In genomic region chr1:233707906-233708292, GRCh38 we compare ENCODE assay signal across 13 cellular contexts.
DNase-seq lines count a peak whose midpoint lies in the region; ATAC-seq, FAIRE-seq and TF ChIP-seq lines count a peak whose summit lies in the region.
"Had no signal": no experiment of that assay in that cellular context is flagged by ENCODE, and none has a peak within 500 bp of the region (broad histone marks: within the 10 kb centered on the region; RNA-seq: fewer than 3 reads in every experiment).

No MANE protein-coding gene starts in this region.

- in situ Hi-C loops in IMR-90 (cut with MboI; ENCODE audit: low sequenced_read_pairs), result no loop called here

- H3K36me3 ChIP-seq in IMR-90 (ENCODE audit: control insufficient read depth, insufficient read depth, low read length), result no peaks in the 10 kb centered on the region
- H3K36me3 ChIP-seq in astrocyte (ENCODE audit: insufficient read depth, low read length), result no peaks in the 10 kb centered on the region
- H3K36me3 ChIP-seq in stomach, result no peaks in the 10 kb centered on the region
- H3K36me3 ChIP-seq: lower lobe of right lung had no signal

- H3K56ac ChIP-seq in IMR-90 (ENCODE audit: extremely low read depth, insufficient read depth, low read length), result no peak overlapping the region

- no peak overlapping the region for H2BK5ac ChIP-seq in IMR-90 (ENCODE audit: low read depth, low read length, poor library complexity, severe bottlenecking)

- TF ChIP-seq POLR2A in IMR-90 (IDR thresholded peaks at IDR 0.05; ENCODE audit: low read depth, low read length) (no peak), stomach (IDR thresholded peaks at IDR 0.05) (no peak)

- no peak overlapping the region for H3K4ac ChIP-seq in IMR-90 (ENCODE audit: low read depth, low read length)

- H2BK15ac ChIP-seq in IMR-90 (ENCODE audit: low read depth, low read length), result no peak overlapping the region

- H3K27me3 Mint-ChIP-seq in astrocyte (ENCODE audit: low read depth, unreplicated experiment), result no peaks in the 10 kb centered on the region

- H3K27ac Mint-ChIP-seq in astrocyte (ENCODE audit: unreplicated experiment), result peak overlapping the region; percentile 49

- no peak overlapping the region for H4K5ac ChIP-seq in IMR-90 (ENCODE audit: low read depth, low read length)

- H3K79me1 ChIP-seq in IMR-90 (ENCODE audit: low read depth in 1 of 2, low read length in 2 of 2), result no peaks in the 10 kb centered on the region

- H3K4me2 ChIP-seq in IMR-90 (ENCODE audit: low read depth, low read length) (no peak overlapping the region), astrocyte (ENCODE audit: low read length) (no peak overlapping the region)

- H3K79me2 ChIP-seq in astrocyte (ENCODE audit: insufficient read depth, low read length), result no peaks in the 10 kb centered on the region

- TF ChIP-seq RAD21 in IMR-90 (IDR thresholded peaks at IDR 0.05; ENCODE audit: low read length), result no peak

- DNase-seq in IMR-90, result no peak
- no peak for DNase-seq in astrocyte (ENCODE audit: low read depth)
- peak; percentile 60 for DNase-seq in islet precursor cell
- DNase-seq in stomach, result no peak
- no peak for DNase-seq in globus pallidus (ENCODE audit: low spot score)
- DNase-seq in NCI-H2029 treated with DMSO at 0.1 percent for 48 hours (lab: John Stamatoyannopoulos, UW), result no peak
- no peak for DNase-seq in iPS-NIHi11 (ENCODE audit: low spot score)
- DNase-seq: activated CD8-positive, alpha-beta memory T cell treated with anti-CD3 and anti-CD28 coated beads, Interleukin-2, amount 50 U/mL, for 48 hours; activated naive CD4-positive, alpha-beta T cell; H7; lower lobe of right lung; NCI-H146 had no signal

- peaks cover 14% of the 10 kb centered on the region for H3K4me1 Mint-ChIP-seq in astrocyte (ENCODE audit: low read depth, unreplicated experiment)

- H3K23ac ChIP-seq in IMR-90 (ENCODE audit: low read depth, low read length), result no peak overlapping the region

- FAIRE-seq in astrocyte (lab: Jason Lieb, UNC), result no peak
- FAIRE-seq: GM18507 had no signal

- dilution Hi-C loops in IMR-90 (cut with HindIII; ENCODE audit: low sequenced_read_pairs, unreplicated experiment), result no loop called here

- no peak overlapping the region for H2AK5ac ChIP-seq in IMR-90 (ENCODE audit: low read depth, low read length)

- no peaks in the 10 kb centered on the region for H3K27me3 ChIP-seq in IMR-90 (ENCODE audit: control insufficient read depth, insufficient read depth, low read length)
- H3K27me3 ChIP-seq in astrocyte (ENCODE audit: insufficient read depth, low read length), result no peaks in the 10 kb centered on the region
- H3K27me3 ChIP-seq in stomach, result no peaks in the 10 kb centered on the region

- CTCF ChIA-PET in IMR-90 (lab: Yijun Ruan, JAX), result no interaction called here

- H2BK20ac ChIP-seq in IMR-90 (ENCODE audit: low read depth, low read length), result no peak overlapping the region

- ATAC-seq in IMR-90 (ENCODE audit: low read depth), result no peak

- H3K9ac ChIP-seq in IMR-90 (ENCODE audit: low read depth, low read length) (no peak overlapping the region), astrocyte (ENCODE audit: low read length) (no peak overlapping the region)

- no peaks in the 10 kb centered on the region for H3K36me3 Mint-ChIP-seq in astrocyte (ENCODE audit: low read depth, unreplicated experiment)

- H3K18ac ChIP-seq in IMR-90 (ENCODE audit: low read depth, low read length), result no peak overlapping the region

- 0% methylated on average over 2 of the region's 4 CpGs; no CpG with 5 or more reads in 1 of the 2 experiments for WGBS in IMR-90 (ENCODE audit: extremely low coverage in 2 of 2, insufficient read length in 1 of 2), 2 experiments
- 25 to 38% (median 29%) methylated on average over 4 of the region's 4 CpGs for WGBS in stomach, 5 donors

- H3K14ac ChIP-seq in IMR-90 (replicated peaks; ENCODE audit: low read depth, low read length), result no peak overlapping the region

- H2AK9ac ChIP-seq in IMR-90 (replicated peaks; ENCODE audit: low read depth, low read length, poor library complexity), result no peak overlapping the region

- intact Hi-C loops in IMR-90 (cut with micrococcal nuclease), result no loop called here
- intact Hi-C loops in stomach (cut with DNase I; ENCODE audit: low total_unique reads), result no loop called here

- no peak for TF ChIP-seq EP300 in stomach (IDR thresholded peaks at IDR 0.05)

- H4K91ac ChIP-seq in IMR-90 (ENCODE audit: insufficient read depth, low read depth, low read length), result no peak overlapping the region

- H4K8ac ChIP-seq in IMR-90 (ENCODE audit: low read depth in 2 of 2, low read length in 2 of 2), result no peak overlapping the region

- H3K4me1 ChIP-seq in IMR-90 (ENCODE audit: control insufficient read depth, insufficient read depth, low read length), result no peaks in the 10 kb centered on the region
- no peaks in the 10 kb centered on the region for H3K4me1 ChIP-seq in astrocyte (ENCODE audit: insufficient read depth, low read length)
- H3K4me1 ChIP-seq in stomach, result peaks cover 16 to 45% (median 25%) of the 10 kb centered on the region in 4 donors
- H3K4me1 ChIP-seq: lower lobe of right lung had no signal

- H3K27ac ChIP-seq in IMR-90 (ENCODE audit: insufficient read depth, low read length) (no peak overlapping the region), astrocyte (ENCODE audit: low read depth, low read length) (no peak overlapping the region), stomach (peak overlapping the region; percentile 56 to 88 (median 80))
- H3K27ac ChIP-seq: lower lobe of right lung had no signal

- no peaks in the 10 kb centered on the region for H3K9me1 ChIP-seq in IMR-90 (ENCODE audit: insufficient read depth, low read length)

- no peak for TF ChIP-seq CTCF in IMR-90 (conservative IDR thresholded peaks at IDR 0.05; ENCODE audit: low read depth, low read length)
- no peak for TF ChIP-seq CTCF in astrocyte (IDR thresholded peaks at IDR 0.05; ENCODE audit: insufficient read depth, low read depth, low read length)
- no peak for TF ChIP-seq CTCF in stomach (IDR thresholded peaks at IDR 0.05)

- no peak overlapping the region for H3K4me3 Mint-ChIP-seq in astrocyte (ENCODE audit: unreplicated experiment)

- H3K9me3 ChIP-seq in IMR-90 (ENCODE audit: control insufficient read depth, insufficient read depth, low read length) (peaks cover 4% of the 10 kb centered on the region; the same call in 1 of the 2 replicates), astrocyte (ENCODE audit: insufficient read depth, low read depth, low read length) (no peaks in the 10 kb centered on the region), stomach (no peaks in the 10 kb centered on the region)
- H3K9me3 ChIP-seq: lower lobe of right lung had no signal

- peaks cover 2% of the 10 kb centered on the region for H3K9me3 Mint-ChIP-seq in astrocyte (ENCODE audit: unreplicated experiment)

- H2AFZ ChIP-seq in IMR-90 (replicated peaks; ENCODE audit: low read length, poor library complexity) (peak overlapping the region; percentile 48), astrocyte (ENCODE audit: low read depth, low read length) (no peak overlapping the region)

- BruUV-seq in IMR-90 (replicated peaks; lab: Mats Ljungman, UMichigan), result no TSS peak

- H2BK120ac ChIP-seq in IMR-90 (ENCODE audit: low read depth, low read length), result no peak overlapping the region

- POLR2A ChIA-PET in IMR-90 (lab: Charles Lee; ENCODE audit: unreplicated experiment), result no interaction called here

- H4K20me1 ChIP-seq in IMR-90 (ENCODE audit: insufficient read depth, low read length), result no peaks in the 10 kb centered on the region
- H4K20me1 ChIP-seq in astrocyte (ENCODE audit: insufficient read depth, low read length), result no peaks in the 10 kb centered on the region

- H3K4me3 ChIP-seq in IMR-90 (ENCODE audit: insufficient read depth, low read depth, low read length) (no peak overlapping the region), astrocyte (ENCODE audit: insufficient read depth, low read depth, low read length) (no peak overlapping the region), stomach (no peak overlapping the region)
- H3K4me3 ChIP-seq: lower lobe of right lung had no signal

TF ChIP-seq in IMR-90, 13 proteins besides CTCF, POLR2A, EP300 and RAD21:
- TF ChIP-seq ELK1 (IDR thresholded peaks at IDR 0.05; ENCODE audit: borderline replicate concordance, low read depth, low read length) (no peak), FOS (IDR thresholded peaks at IDR 0.05; ENCODE audit: low read depth, low read length) (no peak), NFE2L2 (IDR thresholded peaks at IDR 0.05; ENCODE audit: low read depth, low read length) (no peak), MAFK (IDR thresholded peaks at IDR 0.05; ENCODE audit: low read depth, low read length) (no peak), CHD1 (IDR thresholded peaks at IDR 0.05; ENCODE audit: low read depth, low read length) (no peak), RCOR1 (IDR thresholded peaks at IDR 0.05; ENCODE audit: insufficient replicate concordance, low read length) (no peak), USF2 (IDR thresholded peaks at IDR 0.05; ENCODE audit: low read depth, low read length) (no peak), BHLHE40 (IDR thresholded peaks at IDR 0.05; ENCODE audit: low read depth, low read length) (no peak), CEBPB (IDR thresholded peaks at IDR 0.05; ENCODE audit: low read depth, low read length) (no peak), RFX5 (IDR thresholded peaks at IDR 0.05; ENCODE audit: low read depth, low read length) (no peak), MXI1 (IDR thresholded peaks at IDR 0.05; ENCODE audit: borderline replicate concordance, low read depth, low read length) (no peak), SMC3 (IDR thresholded peaks at IDR 0.05; ENCODE audit: low read depth, low read length) (no peak), MAZ (IDR thresholded peaks at IDR 0.05; ENCODE audit: borderline replicate concordance, low read depth, low read length) (no peak)
TF ChIP-seq in IMR-90: peak in this region for 0.

Comparison
In these comparisons a context has a peak if more than half of its experiments do, and no peak if none do; other contexts are left out.
1. H3K27ac ChIP-seq: peak in stomach (5 of 5); none in IMR-90 (single experiment) and astrocyte (single experiment).